ENCODE assay signal across 18 cellular contexts in genomic region chr2:203971236-203971635, GRCh38.
DNase-seq lines count a peak whose midpoint lies in the region; ATAC-seq, FAIRE-seq and TF ChIP-seq lines count a peak whose summit lies in the region.
"Had no signal": no experiment of that assay in that cellular context is flagged by ENCODE, and none has a peak within 500 bp of the region (broad histone marks: within the 10 kb centered on the region; RNA-seq: fewer than 3 reads in every experiment).

No MANE protein-coding gene starts in this region.

- H3K36me3 ChIP-seq in tibial artery = no peaks in the 10 kb centered on the region

- no peak for ATAC-seq in HG03439 (IDR thresholded peaks at IDR 0.05; ENCODE audit: unreplicated experiment)

- peak; percentile 26 for FAIRE-seq in GM19239 (lab: Jason Lieb, UNC)
- FAIRE-seq: GM12892, H1 had no signal

- intact Hi-C loops in tibial artery (cut with DNase I; ENCODE audit: low total_unique reads) = no loop called here

- no peak overlapping the region for H3K4me3 ChIP-seq in tibial artery
- H3K4me3 ChIP-seq: GM23248 had no signal

- H3K27me3 ChIP-seq in tibial artery = no peaks in the 10 kb centered on the region

- peaks cover 0 to 34% (median 17%) of the 10 kb centered on the region in 4 donors for H3K4me1 ChIP-seq in tibial artery

- no peak for TF ChIP-seq CTCF in tibial artery (IDR thresholded peaks at IDR 0.05)

- no peaks in the 10 kb centered on the region for H3K9me3 ChIP-seq in tibial artery

- peak overlapping the region; percentile 53 to 63 for H3K27ac ChIP-seq in tibial artery
- H3K27ac ChIP-seq: GM23248 had no signal

- DNase-seq in GM19239 (ENCODE audit: insufficient read length, low spot score) = no peak
- DNase-seq in OCI-M1 (lab: John Stamatoyannopoulos, UW) = peak; percentile 3
- peak; percentile 11 for DNase-seq in medulla oblongata (ENCODE audit: extremely low spot score)
- no peak for DNase-seq in tibial artery
- DNase-seq in putamen (ENCODE audit: low spot score) = no peak
- DNase-seq in GM03348 (ENCODE audit: low spot score) = no peak
- DNase-seq: Calu3; CD4-positive, alpha-beta memory T cell; COR-L47; DMS53; DMS79 treated with DMSO at 0.1 percent for 48 hours; GF-D8; H7; HCEC 1CT had no signal

Comparison
In these comparisons a context has a peak if more than half of its experiments do, and no peak if none do; other contexts are left out.
1. DNase-seq: peak in OCI-M1 (single experiment) and medulla oblongata (single experiment); none in GM19239 (single experiment), tibial artery (0 of 2), putamen (single experiment) and GM03348 (single experiment).